ENCODE assay signal across 1 cellular context in the genomic region with DNA sequence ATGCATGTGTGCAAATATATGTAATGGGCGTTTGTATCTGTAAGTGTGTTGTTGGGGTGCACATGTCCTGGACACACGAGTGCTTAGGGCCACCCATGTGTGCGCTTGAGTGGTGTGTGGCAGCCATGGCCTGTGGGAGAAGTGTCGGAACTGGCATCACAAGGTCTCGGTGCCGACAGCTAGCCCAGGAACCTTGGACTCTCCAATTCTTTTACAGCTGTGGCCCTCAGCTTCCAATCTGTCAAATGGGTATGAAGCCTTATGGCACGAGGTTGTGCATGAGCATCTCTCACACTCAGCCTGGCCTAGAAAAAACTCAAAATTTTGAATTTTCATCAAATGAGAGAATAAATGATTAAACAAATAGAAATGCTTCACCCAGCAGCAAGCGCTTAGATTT.
TF ChIP-seq lines count a peak whose summit lies in the region.

No MANE protein-coding gene starts in this region.

TF ChIP-seq in K562, 482 proteins besides CTCF, POLR2A, EP300 and RAD21:
- TF ChIP-seq ZNF263 (CRISPR knock-in tag; IDR thresholded peaks at IDR 0.05; ENCODE audit: borderline replicate concordance), result 0 out of 2 replicates have a peak, but pooled peaks have one; percentile 1
- no peak for TF ChIP-seq ZNF3 (CRISPR knock-in tag; IDR thresholded peaks at IDR 0.05)
- no peak for TF ChIP-seq SRF (CRISPR knock-in tag; IDR thresholded peaks at IDR 0.05)
- peak; percentile 55 for TF ChIP-seq RBM25 (IDR thresholded peaks at IDR 0.05; ENCODE audit: low read depth, low read length, severe bottlenecking)
- peak; percentile 51 for TF ChIP-seq BCOR (IDR thresholded peaks at IDR 0.05)
- TF ChIP-seq IFI16 (CRISPR knock-in tag; IDR thresholded peaks at IDR 0.05), result 0 out of 2 replicates have a peak, but pooled peaks have one; percentile 21
- TF ChIP-seq SLC30A9 (CRISPR knock-in tag; IDR thresholded peaks at IDR 0.05), result no peak
- 0 out of 2 replicates have a peak, but pooled peaks have one; percentile 52 for TF ChIP-seq ZC3H4 (CRISPR knock-in tag; IDR thresholded peaks at IDR 0.05; ENCODE audit: borderline replicate concordance)
- 0 out of 4 replicates have a peak, but pooled peaks of 1 of the 2 experiments have one; percentile 27 for TF ChIP-seq KDM1A (IDR thresholded peaks at IDR 0.05)
